Comparison of ENCODE assay signal across 13 cellular contexts in genomic region chr6:106591111-106591825, GRCh38. TPM values are rescaled to one million over a fixed set of nuclear protein-coding genes. Genes with fewer than 3 reads are reported as not detected.
DNase-seq lines count a peak whose midpoint lies in the region; FAIRE-seq and TF ChIP-seq lines count a peak whose summit lies in the region.
"Had no signal": no experiment of that assay in that cellular context is flagged by ENCODE, and none has a peak within 500 bp of the region (broad histone marks: within the 10 kb centered on the region; RNA-seq: fewer than 3 reads in every experiment).

No MANE protein-coding gene starts in this region.

- no peaks in the 10 kb centered on the region for H3K9me3 ChIP-seq in skeletal muscle satellite cell (replicated peaks; ENCODE audit: low read length)

- peaks cover 8% of the 10 kb centered on the region for H3K36me3 Mint-ChIP-seq in activated CD4-positive, alpha-beta memory T cell treated with anti-CD3 and anti-CD28 coated beads, Interleukin-2, amount 10 ng/mL, durations not matched to agents 7 days and 5 days (ENCODE audit: low read depth)

- intact Hi-C loops in lower leg skin (cut with DNase I; ENCODE audit: low total_unique reads), result no loop called here

- CTCF ChIA-PET in activated CD4-positive, alpha-beta memory T cell treated with anti-CD3 and anti-CD28 coated beads, Interleukin-2, amount 10 ng/mL, durations not matched to agents 7 days and 5 days (lab: Charles Lee), result no interaction called here

- 84 to 86% methylated on average over 3 of the region's 3 CpGs for WGBS in lower leg skin, 2 donors

- H3K4me3 Mint-ChIP-seq in activated CD4-positive, alpha-beta memory T cell treated with anti-CD3 and anti-CD28 coated beads, Interleukin-2, amount 10 ng/mL, durations not matched to agents 7 days and 5 days, result no peak overlapping the region
- H3K4me3 Mint-ChIP-seq: activated naive CD8-positive, alpha-beta T cell treated with anti-CD3 and anti-CD28 coated beads, Interleukin-2, amount 10 ng/mL, durations not matched to agents 7 days and 5 days; T-helper 1 cell treated with Interleukin-12 subunit alpha and Interleukin-12 subunit beta and Interleukin-4 antibody, amounts not matched to agents 30 μg/mL and 1 μg/mL, for 36 hours had no signal

- no peak overlapping the region for H3K4me3 ChIP-seq in fibroblast of pulmonary artery (replicated peaks; ENCODE audit: low read depth, low read length)
- peak overlapping the region; percentile 32 for H3K4me3 ChIP-seq in skeletal muscle satellite cell (ENCODE audit: low read length)
- H3K4me3 ChIP-seq in lower leg skin (ENCODE audit: low read depth, poor library complexity, severe bottlenecking), result no peak overlapping the region

- H3K9me3 Mint-ChIP-seq in activated CD4-positive, alpha-beta memory T cell treated with anti-CD3 and anti-CD28 coated beads, Interleukin-2, amount 10 ng/mL, durations not matched to agents 7 days and 5 days, result no peaks in the 10 kb centered on the region
- H3K9me3 Mint-ChIP-seq: activated naive CD8-positive, alpha-beta T cell treated with anti-CD3 and anti-CD28 coated beads, Interleukin-2, amount 10 ng/mL, durations not matched to agents 7 days and 5 days; T-helper 1 cell treated with Interleukin-12 subunit alpha and Interleukin-12 subunit beta and Interleukin-4 antibody, amounts not matched to agents 30 μg/mL and 1 μg/mL, for 36 hours had no signal

- no peak for TF ChIP-seq POLR2A in H54 (IDR thresholded peaks at IDR 0.05; ENCODE audit: low read depth, low read length)
- no peak for TF ChIP-seq POLR2A in lower leg skin (IDR thresholded peaks at IDR 0.05)

- peak overlapping the region; percentile 33 for H3K4me2 ChIP-seq in skeletal muscle satellite cell (ENCODE audit: low read length)

- H3K4me1 ChIP-seq in skeletal muscle satellite cell (ENCODE audit: control insufficient read depth, insufficient read depth, low read length), result peaks cover 17% of the 10 kb centered on the region

- H3K27me3 Mint-ChIP-seq in activated CD4-positive, alpha-beta memory T cell treated with anti-CD3 and anti-CD28 coated beads, Interleukin-2, amount 10 ng/mL, durations not matched to agents 7 days and 5 days, result no peaks in the 10 kb centered on the region
- H3K27me3 Mint-ChIP-seq: activated naive CD8-positive, alpha-beta T cell treated with anti-CD3 and anti-CD28 coated beads, Interleukin-2, amount 10 ng/mL, durations not matched to agents 7 days and 5 days had no signal

- no peak for TF ChIP-seq CTCF in fibroblast of pulmonary artery (IDR thresholded peaks at IDR 0.05; ENCODE audit: low read length, missing control alignments)
- TF ChIP-seq CTCF in lower leg skin (IDR thresholded peaks at IDR 0.05), result no peak

- DNase-seq in H54 (ENCODE audit: insufficient read length, low spot score) (peak; percentile 45), SW480 (ENCODE audit: low spot score) (peak; percentile 3), fibroblast of pulmonary artery (ENCODE audit: low read depth) (peak; percentile 67), mucosa of gallbladder (ENCODE audit: low spot score) (no peak), NAMALWA (ENCODE audit: low spot score) (no peak), lower leg skin (ENCODE audit: low spot score in 2 of 2) (no peak)
- no peak for DNase-seq in activated CD4-positive, alpha-beta memory T cell treated with anti-CD3 and anti-CD28 coated beads, Interleukin-2, amount 10 ng/mL, durations not matched to agents 7 days and 5 days
- DNase-seq: activated naive CD8-positive, alpha-beta T cell treated with anti-CD3 and anti-CD28 coated beads, Interleukin-2, amount 10 ng/mL, durations not matched to agents 7 days and 5 days; DMS79; stimulated activated naive CD4-positive, alpha-beta T cell treated with Interleukin-2 at 50 U/mL for 16 hours had no signal

- no peaks in the 10 kb centered on the region for H3K4me1 Mint-ChIP-seq in activated CD4-positive, alpha-beta memory T cell treated with anti-CD3 and anti-CD28 coated beads, Interleukin-2, amount 10 ng/mL, durations not matched to agents 7 days and 5 days
- H3K4me1 Mint-ChIP-seq: activated naive CD8-positive, alpha-beta T cell treated with anti-CD3 and anti-CD28 coated beads, Interleukin-2, amount 10 ng/mL, durations not matched to agents 7 days and 5 days had no signal

- peak overlapping the region; percentile 27 for H3K9ac ChIP-seq in skeletal muscle satellite cell (ENCODE audit: low read depth, low read length)

- POLR2A ChIA-PET in activated CD4-positive, alpha-beta memory T cell treated with anti-CD3 and anti-CD28 coated beads, Interleukin-2, amount 10 ng/mL, durations not matched to agents 7 days and 5 days (lab: Charles Lee), result no interaction called here

- no peak overlapping the region for H3K27ac Mint-ChIP-seq in activated CD4-positive, alpha-beta memory T cell treated with anti-CD3 and anti-CD28 coated beads, Interleukin-2, amount 10 ng/mL, durations not matched to agents 7 days and 5 days
- H3K27ac Mint-ChIP-seq: activated naive CD8-positive, alpha-beta T cell treated with anti-CD3 and anti-CD28 coated beads, Interleukin-2, amount 10 ng/mL, durations not matched to agents 7 days and 5 days; T-helper 1 cell treated with Interleukin-12 subunit alpha and Interleukin-12 subunit beta and Interleukin-4 antibody, amounts not matched to agents 30 μg/mL and 1 μg/mL, for 36 hours had no signal

- no peaks in the 10 kb centered on the region for H3K36me3 ChIP-seq in skeletal muscle satellite cell (ENCODE audit: insufficient read depth, low read length)

- no peaks in the 10 kb centered on the region for H3K27me3 ChIP-seq in skeletal muscle satellite cell (ENCODE audit: control insufficient read depth, insufficient read depth, low read length)

- FAIRE-seq in H54 (lab: Jason Lieb, UNC), result peak; percentile 83
- FAIRE-seq: GM18507 had no signal

RNA-seq across cellular contexts. Expression of gene RTN4IP1, which starts 38.0 kb away (rescaled TPM):
- total RNA-seq in skeletal muscle satellite cell (2012; rRNA removed), result 7.1 and 8.1 TPM in 2 replicates
- total RNA-seq in mucosa of gallbladder (5.8 TPM), lower leg skin (1 to 10 TPM in 3 of 4 donors, under 1 TPM in 1; 0.80 to 4.1 (median 2.5) TPM)
- total RNA-seq in activated CD4-positive, alpha-beta memory T cell treated with anti-CD3 and anti-CD28 coated beads, Interleukin-2, amount 10 ng/mL, durations not matched to agents 7 days and 5 days, result 1 to 10 TPM; 5.8 to 7.7 TPM

RNA-seq across cellular contexts. Expression of gene QRSL1, which starts 38.1 kb away (rescaled TPM):
- 10.7 and 13.2 TPM in 2 replicates for total RNA-seq in skeletal muscle satellite cell (2012; rRNA removed)
- 12.2 TPM for total RNA-seq in mucosa of gallbladder
- 10 to 100 TPM; 11.6 to 12.2 TPM for total RNA-seq in activated CD4-positive, alpha-beta memory T cell treated with anti-CD3 and anti-CD28 coated beads, Interleukin-2, amount 10 ng/mL, durations not matched to agents 7 days and 5 days
- 1 to 10 TPM; 5.3 to 8.0 (median 6.2) TPM for total RNA-seq in lower leg skin

Comparison
In these comparisons a context has a peak if more than half of its experiments do, and no peak if none do; other contexts are left out.
1. DNase-seq: peak in H54 (single experiment), SW480 (single experiment) and fibroblast of pulmonary artery (single experiment); none in mucosa of gallbladder (single experiment), NAMALWA (single experiment), activated CD4-positive, alpha-beta memory T cell treated with anti-CD3 and anti-CD28 coated beads, Interleukin-2, amount 10 ng/mL, durations not matched to agents 7 days and 5 days (single experiment) and lower leg skin (0 of 2).